14 cellular contexts compared by ENCODE assay signal in genomic region chr14:93060841-93061240, GRCh38. TPM values are rescaled to one million over a fixed set of nuclear protein-coding genes. Genes with fewer than 3 reads are reported as not detected.
DNase-seq lines count a peak whose midpoint lies in the region; ATAC-seq, FAIRE-seq and TF ChIP-seq lines count a peak whose summit lies in the region.
"Had no signal": no experiment of that assay in that cellular context is flagged by ENCODE, and none has a peak within 500 bp of the region (broad histone marks: within the 10 kb centered on the region; RNA-seq: fewer than 3 reads in every experiment).

No MANE protein-coding gene starts in this region.

- H3K4me1 ChIP-seq in endodermal cell (ENCODE audit: control insufficient read depth, insufficient read depth, low read length), result peaks cover 20% of the 10 kb centered on the region

- peaks cover 20% of the 10 kb centered on the region for H3K36me3 Mint-ChIP-seq in activated CD8-positive, alpha-beta T cell treated with anti-CD3 and anti-CD28 coated beads for 36 hours (ENCODE audit: low read depth)
- no peaks in the 10 kb centered on the region for H3K36me3 Mint-ChIP-seq in endodermal cell (ENCODE audit: low read depth)
- H3K36me3 Mint-ChIP-seq: mesothelial cell of epicardium had no signal

- H3K4me3 ChIP-seq in endodermal cell (ENCODE audit: low read length), result no peak overlapping the region
- H3K4me3 ChIP-seq: hepatocyte, SJSA1 had no signal

- in situ Hi-C loops in GM13977 (cut with MboI; ENCODE audit: low pct_unique_long_range_greater_than_20kb, low sequenced_read_pairs, unreplicated experiment), result no loop called here

- no peaks in the 10 kb centered on the region for H3K9me3 ChIP-seq in endodermal cell (ENCODE audit: control insufficient read depth, low read length)
- H3K9me3 ChIP-seq: SJSA1 had no signal

- TF ChIP-seq CTCF in activated CD8-positive, alpha-beta T cell treated with anti-CD3 and anti-CD28 coated beads for 36 hours (IDR thresholded peaks at IDR 0.05), result no peak
- TF ChIP-seq CTCF in endodermal cell (conservative IDR thresholded peaks at IDR 0.05), result no peak
- TF ChIP-seq CTCF in GM13977 (IDR thresholded peaks at IDR 0.05; ENCODE audit: extremely low read depth, insufficient read depth, missing control alignments), result no peak

- DNase-seq in GM19239 (ENCODE audit: insufficient read length, low spot score) (no peak), endodermal cell (no peak), substantia nigra (lab: John Stamatoyannopoulos, UW) (no peak), GM13977 (ENCODE audit: low spot score) (no peak)
- DNase-seq in activated CD8-positive, alpha-beta T cell treated with anti-CD3 and anti-CD28 coated beads for 36 hours, result no peak
- DNase-seq in stimulated activated CD4-positive, alpha-beta T cell treated with anti-CD3 and anti-CD28 coated beads, Interleukin-12 subunit alpha, Interleukin-12 subunit beta, amount 100 ng/mL, for 4 hours, result no peak
- DNase-seq: activated CD4-positive, alpha-beta T cell treated with anti-CD3 and anti-CD28 coated beads for 48 hours; NCI-H1048; NCI-H524; stimulated activated CD4-positive, alpha-beta T cell treated with anti-CD3 and anti-CD28 coated beads, Interleukin-2, amount 100 ng/mL, for 24 hours had no signal

- CTCF ChIA-PET in activated CD8-positive, alpha-beta T cell treated with anti-CD3 and anti-CD28 coated beads for 36 hours (lab: Charles Lee), result interaction anchor here (0.7 to 2.8 kb wide), 6 partner anchors 27 to 263 kb away, joined by 3 to 21 read pairs (median 4); partner anchors contain the start of gene ITPK1

- WGBS in endodermal cell (ENCODE audit: insufficient coverage in 1 of 2, insufficient read length in 1 of 2), 2 experiments, result 97 to 100% methylated on average over 1 of the region's 1 CpG

- no peaks in the 10 kb centered on the region for H3K27me3 Mint-ChIP-seq in activated CD8-positive, alpha-beta T cell treated with anti-CD3 and anti-CD28 coated beads for 36 hours
- H3K27me3 Mint-ChIP-seq in endodermal cell (ENCODE audit: insufficient read depth), result no peaks in the 10 kb centered on the region

- ATAC-seq in activated CD8-positive, alpha-beta T cell treated with anti-CD3 and anti-CD28 coated beads for 36 hours, result no peak
- ATAC-seq in HG02571 (IDR thresholded peaks at IDR 0.05; ENCODE audit: unreplicated experiment), result no peak

- POLR2A ChIA-PET in activated CD8-positive, alpha-beta T cell treated with anti-CD3 and anti-CD28 coated beads for 36 hours (lab: Charles Lee), result interaction anchor here (0.9 to 1.1 kb wide), 3 partner anchors 13 to 52 kb away, joined by 3 to 4 read pairs (median 4); no protein-coding TSS in a partner anchor

- no peak overlapping the region for H3K9ac ChIP-seq in endodermal cell (ENCODE audit: extremely low read depth, low read length, poor library complexity, severe bottlenecking)

- no peaks in the 10 kb centered on the region for H3K27me3 ChIP-seq in endodermal cell (ENCODE audit: control insufficient read depth, insufficient read depth, low read length, poor library complexity, severe bottlenecking)
- H3K27me3 ChIP-seq: hepatocyte, SJSA1 had no signal

- peak; percentile 76 for FAIRE-seq in GM19239 (lab: Jason Lieb, UNC)

- intact Hi-C loops in activated CD8-positive, alpha-beta T cell treated with anti-CD3 and anti-CD28 coated beads for 36 hours (cut with micrococcal nuclease), result no loop called here

- no peaks in the 10 kb centered on the region for H3K36me3 ChIP-seq in endodermal cell (ENCODE audit: control insufficient read depth, insufficient read depth, low read length)

- H3K27ac ChIP-seq in endodermal cell (ENCODE audit: low read depth, low read length) (no peak overlapping the region), substantia nigra (ENCODE audit: low read depth, low read length, poor library complexity, severe bottlenecking) (peak overlapping the region; percentile 22)
- H3K27ac ChIP-seq: hepatocyte, SJSA1 had no signal

- peaks cover 74% of the 10 kb centered on the region for H3K4me1 Mint-ChIP-seq in activated CD8-positive, alpha-beta T cell treated with anti-CD3 and anti-CD28 coated beads for 36 hours (ENCODE audit: low read depth)
- H3K4me1 Mint-ChIP-seq in endodermal cell, result peaks cover 34% of the 10 kb centered on the region

- H3K9me3 Mint-ChIP-seq in activated CD8-positive, alpha-beta T cell treated with anti-CD3 and anti-CD28 coated beads for 36 hours, result no peaks in the 10 kb centered on the region
- H3K9me3 Mint-ChIP-seq in endodermal cell, result no peaks in the 10 kb centered on the region
- H3K9me3 Mint-ChIP-seq: mesothelial cell of epicardium had no signal

- peak overlapping the region; percentile 39 for H3K4me3 Mint-ChIP-seq in activated CD8-positive, alpha-beta T cell treated with anti-CD3 and anti-CD28 coated beads for 36 hours
- no peak overlapping the region for H3K4me3 Mint-ChIP-seq in endodermal cell
- H3K4me3 Mint-ChIP-seq: mesothelial cell of epicardium had no signal

- peak overlapping the region; percentile 88 for H3K27ac Mint-ChIP-seq in activated CD8-positive, alpha-beta T cell treated with anti-CD3 and anti-CD28 coated beads for 36 hours
- H3K27ac Mint-ChIP-seq in endodermal cell, result peak overlapping the region; percentile 84

RNA-seq across cellular contexts. Expression of gene ITPK1, which starts 54.9 kb away (rescaled TPM):
- total RNA-seq in activated CD8-positive, alpha-beta T cell treated with anti-CD3 and anti-CD28 coated beads for 36 hours, result 10 to 100 TPM; 78.5 to 83.5 TPM
- total RNA-seq in endodermal cell, result 10 to 100 TPM; 59.9 to 66.9 TPM
- 30.1 TPM for polyA plus RNA-seq in endodermal cell (2013, experiment 1 of 2)
- 32.0 TPM for polyA plus RNA-seq in endodermal cell (2013, experiment 2 of 2)
